Comparison of ENCODE assay signal across 19 cellular contexts in the genomic region with DNA sequence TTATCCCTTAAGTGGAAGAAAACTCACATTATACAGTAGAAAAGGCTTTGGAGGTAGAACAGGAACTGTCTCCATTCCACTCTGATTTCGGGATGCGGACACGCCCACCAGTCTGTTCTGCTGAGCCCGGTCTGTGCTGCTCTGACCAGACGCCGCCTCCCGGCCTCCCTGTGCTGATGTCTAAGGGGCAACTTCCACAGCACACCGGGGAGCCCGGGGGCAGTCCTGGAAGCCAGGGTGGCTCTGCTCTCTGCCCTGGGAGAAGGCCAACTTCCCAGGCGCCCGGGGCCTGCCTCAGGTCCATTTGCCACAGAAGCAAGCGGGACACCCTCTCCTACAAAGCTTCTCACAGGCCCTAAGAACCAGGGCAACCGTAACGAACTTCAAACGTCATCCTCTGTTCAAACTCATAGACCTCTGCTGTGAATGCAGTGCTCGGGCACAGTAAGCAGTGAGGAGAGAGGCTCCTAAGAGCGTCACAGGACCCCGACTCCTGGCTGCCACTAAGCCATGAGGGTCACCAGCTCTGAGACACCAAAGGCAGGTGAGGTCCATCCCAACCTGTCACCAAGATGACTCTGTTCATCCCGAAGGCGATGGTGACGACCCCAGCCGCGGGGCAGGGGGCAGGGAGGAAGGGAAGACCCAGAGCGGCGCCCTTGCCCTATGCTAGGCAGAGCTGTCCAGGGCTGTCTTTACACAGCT. TPM values are rescaled to one million over a fixed set of nuclear protein-coding genes. Genes with fewer than 3 reads are reported as not detected.
A peak's percentile ranks its signal among the peaks of the same experiment; 100 is the strongest.
DNase-seq lines count a peak whose midpoint lies in the region; ATAC-seq and TF ChIP-seq lines count a peak whose summit lies in the region.
"Had no signal": no experiment of that assay in that cellular context is flagged by ENCODE, and none has a peak within 500 bp of the region (broad histone marks: within the 10 kb centered on the region; RNA-seq: fewer than 3 reads in every experiment).

No MANE protein-coding gene starts in this region.

- DNase-seq in DND-41 (no peak), RWPE2 (ENCODE audit: low spot score) (peak; percentile 84), trophoblast cell (no peak), NCI-H446 (lab: John Stamatoyannopoulos, UW) (no peak), NCI-H1417 (lab: John Stamatoyannopoulos, UW) (no peak)
- DNase-seq: C1 segment of cervical spinal cord, COR-L47, DMS53, GM23248, MG63, NCI-H1930, NCI-H446 treated with DMSO at 0.1 percent for 48 hours, PC-9, SW 1271 had no signal

- H2BK120ac ChIP-seq in trophoblast cell (ENCODE audit: insufficient read depth, low read length, poor library complexity): no peak overlapping the region

- H2BK5ac ChIP-seq in trophoblast cell (ENCODE audit: low read depth, low read length, poor library complexity): no peak overlapping the region

- H3K4me2 ChIP-seq in BLaER1: peak overlapping the region; percentile 9; the same call in 1 of the 2 replicates
- peak overlapping the region; percentile 25; the same call in 1 of the 2 replicates for H3K4me2 ChIP-seq in DND-41 (ENCODE audit: insufficient read depth, low read length)
- no peak overlapping the region for H3K4me2 ChIP-seq in trophoblast cell (ENCODE audit: low read length)
- H3K4me2 ChIP-seq: A549, KMS-11, PC-9 had no signal

- no peaks in the 10 kb centered on the region for H3K27me3 ChIP-seq in BLaER1
- no peaks in the 10 kb centered on the region for H3K27me3 ChIP-seq in DND-41 (ENCODE audit: insufficient read depth, low read length, poor library complexity)
- H3K27me3 ChIP-seq in RWPE2 (ENCODE audit: insufficient read depth, poor library complexity, severe bottlenecking): no peaks in the 10 kb centered on the region
- no peaks in the 10 kb centered on the region for H3K27me3 ChIP-seq in trophoblast cell (ENCODE audit: insufficient read depth, low read length)
- H3K27me3 ChIP-seq: MG63 had no signal

- H4K20me1 ChIP-seq in BLaER1 (peaks cover 86% of the 10 kb centered on the region), DND-41 (ENCODE audit: insufficient read depth, low read length) (peaks cover 80% of the 10 kb centered on the region)

- H3K4me3 ChIP-seq in BLaER1: no peak overlapping the region
- H3K4me3 ChIP-seq in DND-41 (ENCODE audit: low read depth in 1 of 2, low read length in 2 of 2): no peak overlapping the region
- H3K4me3 ChIP-seq in RWPE2 (ENCODE audit: severe bottlenecking): no peak overlapping the region
- H3K4me3 ChIP-seq in trophoblast cell (ENCODE audit: low read depth, low read length): no peak overlapping the region
- H3K4me3 ChIP-seq: A549, GM23248, MG63, PC-9 had no signal

- H3K36me3 ChIP-seq in BLaER1: peaks cover 58% of the 10 kb centered on the region
- peaks cover 48% of the 10 kb centered on the region for H3K36me3 ChIP-seq in DND-41 (ENCODE audit: insufficient read depth, low read length)
- H3K36me3 ChIP-seq in RWPE2 (ENCODE audit: low read depth): peaks cover 38% of the 10 kb centered on the region
- peaks cover 17 to 20% of the 10 kb centered on the region in 2 experiments for H3K36me3 ChIP-seq in trophoblast cell (ENCODE audit: control insufficient read depth in 1 of 2, insufficient read depth in 2 of 2, low read length in 2 of 2)

- TF ChIP-seq CTCF in DND-41 (IDR thresholded peaks at IDR 0.05; ENCODE audit: borderline replicate concordance, extremely low read depth, low read length, poor library complexity, severe bottlenecking) (no peak), RWPE2 (IDR thresholded peaks at IDR 0.05; ENCODE audit: poor library complexity, severe bottlenecking) (no peak)

- no peak overlapping the region for H4K8ac ChIP-seq in trophoblast cell (ENCODE audit: low read depth, low read length)

- peaks cover 8% of the 10 kb centered on the region for H3K79me1 ChIP-seq in trophoblast cell (ENCODE audit: low read length)

- no peak overlapping the region for H2BK12ac ChIP-seq in trophoblast cell (ENCODE audit: low read length)

- peak overlapping the region; percentile 87 for H3K4ac ChIP-seq in trophoblast cell (ENCODE audit: low read depth, low read length)

- H3K79me2 ChIP-seq in DND-41 (ENCODE audit: insufficient read depth, low read length) (peaks cover 85% of the 10 kb centered on the region), trophoblast cell (ENCODE audit: control insufficient read depth, insufficient read depth, low read length, poor library complexity) (peaks cover 40% of the 10 kb centered on the region)

- no peak overlapping the region for H3K27ac ChIP-seq in BLaER1
- H3K27ac ChIP-seq in DND-41 (ENCODE audit: low read length): no peak overlapping the region
- no peak overlapping the region for H3K27ac ChIP-seq in RWPE2 (ENCODE audit: poor library complexity, severe bottlenecking)
- H3K27ac ChIP-seq in trophoblast cell (ENCODE audit: low read depth, low read length): no peak overlapping the region
- H3K27ac ChIP-seq: A549, GM23248, KMS-11, PC-9 had no signal

- no peak overlapping the region for H2AK5ac ChIP-seq in trophoblast cell (ENCODE audit: low read length)

- no peak overlapping the region for H3K23ac ChIP-seq in trophoblast cell (ENCODE audit: low read length)

- H4K91ac ChIP-seq in trophoblast cell (ENCODE audit: low read depth, low read length): no peak overlapping the region

- peaks cover 60% of the 10 kb centered on the region for H3K4me1 ChIP-seq in BLaER1
- H3K4me1 ChIP-seq in DND-41 (ENCODE audit: insufficient read depth, low read length): peaks cover 32% of the 10 kb centered on the region
- H3K4me1 ChIP-seq in RWPE2 (ENCODE audit: insufficient read depth, poor library complexity, severe bottlenecking): no peaks in the 10 kb centered on the region
- H3K4me1 ChIP-seq in trophoblast cell (ENCODE audit: control insufficient read depth in 1 of 2, insufficient read depth in 2 of 2, low read length in 2 of 2): peaks cover 11 to 21% of the 10 kb centered on the region in 2 experiments

- no peak overlapping the region for H4K12ac ChIP-seq in trophoblast cell (ENCODE audit: low read depth, low read length)

- no CpG with 5 or more reads among the region's 25 CpGs for WGBS in trophoblast cell (ENCODE audit: extremely low coverage, insufficient coverage, insufficient read length)

- no peak overlapping the region for H3K14ac ChIP-seq in trophoblast cell (ENCODE audit: low read length)

- H3K18ac ChIP-seq in trophoblast cell (ENCODE audit: low read length): peak overlapping the region; percentile 16

- ATAC-seq in DND-41 (ENCODE audit: insufficient read depth, low read depth) (no peak), RWPE2 (ENCODE audit: low read depth) (no peak), GM18502 (IDR thresholded peaks at IDR 0.05; ENCODE audit: poor library complexity, unreplicated experiment) (no peak), GM19324 (IDR thresholded peaks at IDR 0.05; ENCODE audit: low FRiP score, unreplicated experiment) (no peak)

- no peaks in the 10 kb centered on the region for H3K9me3 ChIP-seq in BLaER1
- H3K9me3 ChIP-seq in DND-41 (ENCODE audit: insufficient read depth, low read length, severe bottlenecking): no peaks in the 10 kb centered on the region
- H3K9me3 ChIP-seq in RWPE2 (ENCODE audit: severe bottlenecking): no peaks in the 10 kb centered on the region
- H3K9me3 ChIP-seq in trophoblast cell (ENCODE audit: insufficient read depth, low read depth, low read length): no peaks in the 10 kb centered on the region
- H3K9me3 ChIP-seq: A549, MG63 had no signal

- H2AFZ ChIP-seq in DND-41 (ENCODE audit: low read depth, low read length) (no peak overlapping the region), trophoblast cell (ENCODE audit: insufficient read depth, low read length, poor library complexity) (no peak overlapping the region)
- H2AFZ ChIP-seq: GM23248, PC-9 had no signal

- H3K9ac ChIP-seq in BLaER1 (no peak overlapping the region), DND-41 (ENCODE audit: low read depth, low read length) (no peak overlapping the region), trophoblast cell (ENCODE audit: low read length) (no peak overlapping the region)
- H3K9ac ChIP-seq: GM23248, KMS-11 had no signal

RNA-seq across cellular contexts. Expression of gene TAF4, which starts 5.6 kb away (rescaled TPM):
- 49.8 TPM in 2 replicates for polyA plus RNA-seq in trophoblast cell (2013)
